Comparison of ENCODE assay signal across 17 cellular contexts in genomic region chr20:20849126-20849525, GRCh38.
"Had no signal": no experiment of that assay in that cellular context is flagged by ENCODE, and none has a peak within 500 bp of the region (broad histone marks: within the 10 kb centered on the region; RNA-seq: fewer than 3 reads in every experiment).

No MANE protein-coding gene starts in this region.

- H3K4me3 ChIP-seq: heart left ventricle, prostate gland, right lobe of liver had no signal

- H3K9me3 ChIP-seq: heart left ventricle, neutrophil, prostate gland, right lobe of liver had no signal

- H3K36me3 ChIP-seq: brain microvascular endothelial cell, heart left ventricle, neutrophil, prostate gland, right lobe of liver had no signal

- H3K27me3 ChIP-seq: brain microvascular endothelial cell, neutrophil, right lobe of liver had no signal

- DNase-seq: activated B cell treated with CpG ODN at 0.5 μM for 24 hours; activated CD4-positive, alpha-beta T cell treated with anti-CD3 and anti-CD28 coated beads, Interleukin-2, amount 10 ng/mL, durations not matched to agents 7 days and 5 days; activated naive CD4-positive, alpha-beta T cell treated with anti-CD3 and anti-CD28 coated beads, Interleukin-2, amount 50 U/mL, for 16 hours; brain microvascular endothelial cell; cerebellar nuclear complex; dermis blood vessel endothelial cell; heart left ventricle; kidney; naive B cell; right lobe of liver; T-helper 17 cell; trophoblast cell had no signal

- H3K4me1 ChIP-seq: heart left ventricle, prostate gland, right lobe of liver had no signal

- ATAC-seq: esophagus mucosa; heart left ventricle; right lobe of liver; SK-N-SH treated with all-trans-retinoic acid at 6 μM for 48 hours; stimulated activated effector memory CD8-positive, alpha-beta T cell treated with anti-CD3 and anti-CD28 coated beads, Interleukin-12 subunit alpha, Interleukin-12 subunit beta, amount 100 ng/mL, for 72 hours; T-helper 17 cell had no signal

- H3K27ac ChIP-seq: brain microvascular endothelial cell, heart left ventricle, neutrophil, prostate gland, right lobe of liver had no signal
